25 cellular contexts compared by ENCODE assay signal in genomic region chr15:88344786-88345185, GRCh38.
"Had no signal": no experiment of that assay in that cellular context is flagged by ENCODE, and none has a peak within 500 bp of the region (broad histone marks: within the 10 kb centered on the region; RNA-seq: fewer than 3 reads in every experiment).

No MANE protein-coding gene starts in this region.

- H3K36me3 ChIP-seq: ascending aorta, breast epithelium, cardiac muscle cell had no signal

- H3K4me3 ChIP-seq: ascending aorta, breast epithelium, cardiac muscle cell, coronary artery, dorsolateral prefrontal cortex had no signal

- H3K9me3 ChIP-seq: ascending aorta, breast epithelium had no signal

- H3K4me1 ChIP-seq: ascending aorta, breast epithelium had no signal

- H3K27ac ChIP-seq: ascending aorta, breast epithelium, cardiac muscle cell, coronary artery, dorsolateral prefrontal cortex had no signal

- DNase-seq: activated CD4-positive, alpha-beta memory T cell treated with anti-CD3 and anti-CD28 coated beads for 36 hours; activated CD4-positive, alpha-beta T cell treated with anti-CD3 and anti-CD28 coated beads for 36 hours; activated CD4-positive, alpha-beta T cell treated with anti-CD3 and anti-CD28 coated beads, Interleukin-2, amount 10 ng/mL, durations not matched to agents 24 days and 14 days; activated CD4-positive, CD25-positive, alpha-beta regulatory T cell; activated CD4-positive, CD25-positive, alpha-beta regulatory T cell treated with anti-CD3 and anti-CD28 coated beads, Interleukin-2, amount 50 U/mL, for 72 hours; activated CD8-positive, alpha-beta memory T cell treated with anti-CD3 and anti-CD28 coated beads, Interleukin-2, amount 10 ng/mL, durations not matched to agents 7 days and 5 days; activated CD8-positive, alpha-beta memory T cell treated with anti-CD3 and anti-CD28 coated beads, Interleukin-2, amount 50 U/mL, for 4 hours; activated CD8-positive, alpha-beta T cell treated with anti-CD3 and anti-CD28 coated beads, Interleukin-2, amount 10 ng/mL, durations not matched to agents 7 days and 5 days; activated effector memory CD4-positive, alpha-beta T cell treated with anti-CD3 and anti-CD28 coated beads, Interleukin-2, amount 50 U/mL, for 16 hours; activated naive CD4-positive, alpha-beta T cell treated with anti-CD3 and anti-CD28 coated beads for 36 hours; activated naive CD8-positive, alpha-beta T cell treated with anti-CD3 and anti-CD28 coated beads for 36 hours; activated naive CD8-positive, alpha-beta T cell treated with anti-CD3 and anti-CD28 coated beads, Interleukin-2, amount 50 U/mL, for 24 hours; activated T-cell treated with anti-CD3 and anti-CD28 coated beads, Interleukin-2, amount 50 U/mL, for 1 hour; activated T-cell treated with anti-CD3 and anti-CD28 coated beads, Interleukin-2, amount 50 U/mL, for 48 hours; central memory CD4-positive, alpha-beta T cell; dorsolateral prefrontal cortex; effector memory CD4-positive, alpha-beta T cell; endodermal cell; foreskin fibroblast; head of caudate nucleus; T-helper 2 cell had no signal

- H3K27me3 ChIP-seq: ascending aorta had no signal
